Comparison of ENCODE assay signal across 8 cellular contexts in genomic region chr12:50505386-50505827, GRCh38. TPM values are rescaled to one million over a fixed set of nuclear protein-coding genes. Genes with fewer than 3 reads are reported as not detected.
A peak's percentile ranks its signal among the peaks of the same experiment; 100 is the strongest.
DNase-seq lines count a peak whose midpoint lies in the region; ATAC-seq and TF ChIP-seq lines count a peak whose summit lies in the region.

No MANE protein-coding gene starts in this region.

- H3K9me3 ChIP-seq in BLaER1 treated with 17β-estradiol and CSF1 and Interleukin-3, amounts not matched to agents 10 nM and 100 nM (replicated peaks in 1 of 11): peaks cover 5 to 17% (median 14%) of the 10 kb centered on the region in 11 experiments; a peak in 21 of 22 replicates
- no peaks in the 10 kb centered on the region for H3K9me3 ChIP-seq in duodenal mucosa (ENCODE audit: control insufficient read depth in 1 of 2, low read length in 2 of 2)
- no peaks in the 10 kb centered on the region for H3K9me3 ChIP-seq in mesenchymal stem cell (ENCODE audit: control insufficient read depth, low read length)

- no peak overlapping the region for H3K23ac ChIP-seq in mesenchymal stem cell (ENCODE audit: low read length in 2 of 2)

- H2BK12ac ChIP-seq in mesenchymal stem cell (ENCODE audit: low read length in 2 of 2): no peak overlapping the region

- no peak overlapping the region for H2BK5ac ChIP-seq in mesenchymal stem cell (ENCODE audit: low read depth, low read length, poor library complexity, severe bottlenecking)

- peaks cover 26 to 45% (median 38%) of the 10 kb centered on the region in 10 experiments for H3K4me1 ChIP-seq in BLaER1 treated with 17β-estradiol and CSF1 and Interleukin-3, amounts not matched to agents 10 nM and 100 nM
- H3K4me1 ChIP-seq in duodenal mucosa (ENCODE audit: control insufficient read depth in 1 of 2, insufficient read depth in 2 of 2, low read length in 2 of 2) (peaks cover 34 to 38% of the 10 kb centered on the region in 2 donors), mesenchymal stem cell (ENCODE audit: control insufficient read depth, insufficient read depth, low read depth, low read length) (peaks cover 3% of the 10 kb centered on the region)

- no peak overlapping the region for H3K14ac ChIP-seq in mesenchymal stem cell (ENCODE audit: low read length in 2 of 2)

- peak overlapping the region; percentile 89 to 99 (median 96) for H3K27ac ChIP-seq in BLaER1 treated with 17β-estradiol and CSF1 and Interleukin-3, amounts not matched to agents 10 nM and 100 nM
- H3K27ac ChIP-seq in VCaP (peak overlapping the region; percentile 97), duodenal mucosa (ENCODE audit: low read depth, low read length) (peak overlapping the region; percentile 96), mesenchymal stem cell (ENCODE audit: low read length, poor library complexity, severe bottlenecking) (peak overlapping the region; percentile 1)

- H3K27me3 ChIP-seq in BLaER1 treated with 17β-estradiol and CSF1 and Interleukin-3, amounts not matched to agents 10 nM and 100 nM: no peaks in the 10 kb centered on the region
- H3K27me3 ChIP-seq in duodenal mucosa (ENCODE audit: control insufficient read depth in 1 of 2, insufficient read depth in 2 of 2, low read length in 2 of 2): no peaks in the 10 kb centered on the region
- H3K27me3 ChIP-seq in mesenchymal stem cell (ENCODE audit: control insufficient read depth in 1 of 2, insufficient read depth in 1 of 2, low read length in 2 of 2): no peaks in the 10 kb centered on the region

- no peak for TF ChIP-seq CTCF in VCaP (conservative IDR thresholded peaks at IDR 0.05)

- peak overlapping the region; percentile 64 for H2AFZ ChIP-seq in mesenchymal stem cell (ENCODE audit: low read depth, low read length)

- H3K9ac ChIP-seq in BLaER1 treated with 17β-estradiol and CSF1 and Interleukin-3, amounts not matched to agents 10 nM and 100 nM: peak overlapping the region; percentile 95 to 99 (median 98)
- H3K9ac ChIP-seq in duodenal mucosa (ENCODE audit: low read depth in 1 of 2, low read length in 2 of 2) (peak overlapping the region; percentile 92 to 94), mesenchymal stem cell (ENCODE audit: low read length) (peak overlapping the region; percentile 97)

- ATAC-seq in GM19043 (IDR thresholded peaks at IDR 0.05; ENCODE audit: low read depth, unreplicated experiment) (peak; percentile 13), HG03432 (IDR thresholded peaks at IDR 0.05; ENCODE audit: unreplicated experiment) (peak; percentile 37)

- no peak for DNase-seq in mesenchymal stem cell
- DNase-seq in stimulated activated naive CD4-positive, alpha-beta T cell treated with Interleukin-2 at 50 U/mL for 16 hours (lab: John Stamatoyannopoulos, UW): peak; percentile 22
- no peak for DNase-seq in effector CD8-positive, alpha-beta T cell (lab: John Stamatoyannopoulos, UW)

- H2AK5ac ChIP-seq in mesenchymal stem cell (ENCODE audit: low read length, severe bottlenecking): no peak overlapping the region

- H3K18ac ChIP-seq in mesenchymal stem cell (ENCODE audit: low read depth in 1 of 2, low read length in 2 of 2): peak overlapping the region; percentile 90 to 92

- peak overlapping the region; percentile 64 for H2BK120ac ChIP-seq in mesenchymal stem cell (ENCODE audit: low read depth, low read length)

- peak overlapping the region; percentile 78 for H4K91ac ChIP-seq in mesenchymal stem cell (ENCODE audit: low read length)

- peak overlapping the region; percentile 75 for H4K8ac ChIP-seq in mesenchymal stem cell (ENCODE audit: low read length)

- WGBS in mesenchymal stem cell: 0% methylated on average over 13 of the region's 13 CpGs

- peak overlapping the region; percentile 73 to 96 (median 90) for H3K4me2 ChIP-seq in BLaER1 treated with 17β-estradiol and CSF1 and Interleukin-3, amounts not matched to agents 10 nM and 100 nM
- H3K4me2 ChIP-seq in mesenchymal stem cell (ENCODE audit: low read length, poor library complexity, severe bottlenecking): peak overlapping the region; percentile 87

- peaks cover 31 to 42% (median 37%) of the 10 kb centered on the region in 11 experiments; a peak in 19 of 22 replicates for H4K20me1 ChIP-seq in BLaER1 treated with 17β-estradiol and CSF1 and Interleukin-3, amounts not matched to agents 10 nM and 100 nM

- H3K4me3 ChIP-seq in BLaER1 treated with 17β-estradiol and CSF1 and Interleukin-3, amounts not matched to agents 10 nM and 100 nM: peak overlapping the region; percentile 85 to 97 (median 91)
- H3K4me3 ChIP-seq in duodenal mucosa (ENCODE audit: low read depth in 1 of 2, low read length in 2 of 2): peak overlapping the region; percentile 83 to 95
- H3K4me3 ChIP-seq in mesenchymal stem cell (ENCODE audit: insufficient read depth in 1 of 2, low read depth in 1 of 2, low read length in 2 of 2): peak overlapping the region; percentile 91 to 94

- H3K36me3 ChIP-seq in BLaER1 treated with 17β-estradiol and CSF1 and Interleukin-3, amounts not matched to agents 10 nM and 100 nM: peaks cover 0 to 27% (median 14%) of the 10 kb centered on the region in 11 experiments; a peak in 11 of 22 replicates
- H3K36me3 ChIP-seq in duodenal mucosa (ENCODE audit: control insufficient read depth in 1 of 2, insufficient read depth in 2 of 2, low read length in 2 of 2): no peaks in the 10 kb centered on the region
- H3K36me3 ChIP-seq in mesenchymal stem cell (ENCODE audit: control insufficient read depth in 1 of 2, insufficient read depth in 2 of 2, low read depth in 1 of 2, low read length in 2 of 2): peaks cover 0 to 3% of the 10 kb centered on the region in 2 experiments

- no peaks in the 10 kb centered on the region for H3K79me1 ChIP-seq in mesenchymal stem cell (replicated peaks; ENCODE audit: low read length, poor library complexity, severe bottlenecking)

- H2BK15ac ChIP-seq in mesenchymal stem cell (ENCODE audit: low read depth, poor library complexity, severe bottlenecking): no peak overlapping the region

- peak overlapping the region in 1 of 2 experiments; percentile 70 for H3K4ac ChIP-seq in mesenchymal stem cell (ENCODE audit: low read depth in 1 of 2, low read length in 2 of 2)

RNA-seq across cellular contexts. Expression of gene DIP2B, which starts 0.6 kb away (rescaled TPM):
- polyA plus RNA-seq in mesenchymal stem cell (2013, experiment 1 of 2): 8.0 TPM
- polyA plus RNA-seq in mesenchymal stem cell (2013, experiment 2 of 2): 7.7 TPM

Comparison
In these comparisons a context has a peak if more than half of its experiments do, and no peak if none do; other contexts are left out.
1. H3K27ac ChIP-seq: peak in every context shown above with its lines; median percentile 97 in VCaP; 96 in BLaER1 treated with 17β-estradiol and CSF1 and Interleukin-3, amounts not matched to agents 10 nM and 100 nM; 96 in duodenal mucosa; 1 in mesenchymal stem cell.